In genomic region chr2:188512456-188512855, GRCh38 we compare ENCODE assay signal across 7 cellular contexts.
A peak's percentile ranks its signal among the peaks of the same experiment; 100 is the strongest.
DNase-seq lines count a peak whose midpoint lies in the region; ATAC-seq and TF ChIP-seq lines count a peak whose summit lies in the region.

No MANE protein-coding gene starts in this region.

- DNase-seq in GM13976 (ENCODE audit: low spot score) (peak; percentile 8), NCI-H748 treated with DMSO at 0.1 percent for 48 hours (lab: John Stamatoyannopoulos, UW) (peak; percentile 64), dedifferentiated amniotic fluid mesenchymal stem cell (ENCODE audit: extremely low spot score) (peak; percentile 85), osteoblast (ENCODE audit: insufficient read length, low spot score, missing footprints) (no peak)
- DNase-seq in activated CD4-positive, alpha-beta T cell treated with anti-CD3 and anti-CD28 coated beads, Interleukin-2, amount 50 U/mL, for 48 hours = no peak

- no peak overlapping the region for H3K4me3 ChIP-seq in osteoblast (ENCODE audit: insufficient read depth, low read length)

- ATAC-seq in HG03159 (IDR thresholded peaks at IDR 0.05; ENCODE audit: unreplicated experiment) (peak; percentile 69), GM18861 (IDR thresholded peaks at IDR 0.05; ENCODE audit: unreplicated experiment) (no peak)

- H3K27me3 ChIP-seq in osteoblast (ENCODE audit: insufficient read depth, low read length) = no peaks in the 10 kb centered on the region

- H4K20me1 ChIP-seq in osteoblast (ENCODE audit: insufficient read depth, low read length) = no peaks in the 10 kb centered on the region

- H3K9me3 ChIP-seq in osteoblast (ENCODE audit: low read depth, low read length) = no peaks in the 10 kb centered on the region

- no peak overlapping the region for H3K27ac ChIP-seq in osteoblast (ENCODE audit: low read depth, low read length)

- TF ChIP-seq CTCF in GM13976 (IDR thresholded peaks at IDR 0.05; ENCODE audit: borderline replicate concordance, control extremely low read depth, extremely low read depth, insufficient read depth, missing control alignments) (peak; percentile 22), osteoblast (IDR thresholded peaks at IDR 0.05; ENCODE audit: extremely low read depth, low read depth, low read length) (peak; percentile 56)

- H3K79me2 ChIP-seq in osteoblast (ENCODE audit: insufficient read depth, low read length) = no peaks in the 10 kb centered on the region

- in situ Hi-C loops in GM13976 (cut with MboI; ENCODE audit: low sequenced_read_pairs, unreplicated experiment) = loop anchor here (25.0 kb wide), 1 partner anchor 900 kb away; no protein-coding TSS in a partner anchor

- peak overlapping the region; percentile 56 for H3K4me2 ChIP-seq in osteoblast (ENCODE audit: insufficient read depth, low read length)

- H3K4me1 ChIP-seq in osteoblast (ENCODE audit: insufficient read depth, low read length) = no peaks in the 10 kb centered on the region

- H2AFZ ChIP-seq in osteoblast (ENCODE audit: low read length) = peak overlapping the region; percentile 23

- H3K36me3 ChIP-seq in osteoblast (ENCODE audit: insufficient read depth, low read length) = no peaks in the 10 kb centered on the region

Comparison
In these comparisons a context has a peak if more than half of its experiments do, and no peak if none do; other contexts are left out.
1. DNase-seq: peak in GM13976 (single experiment), NCI-H748 treated with DMSO at 0.1 percent for 48 hours (single experiment) and dedifferentiated amniotic fluid mesenchymal stem cell (single experiment); none in osteoblast (single experiment) and activated CD4-positive, alpha-beta T cell treated with anti-CD3 and anti-CD28 coated beads, Interleukin-2, amount 50 U/mL, for 48 hours (0 of 2).